In genomic region chr19:1648926-1649541, GRCh38 we compare ENCODE assay signal across 11 cellular contexts. TPM values are rescaled to one million over a fixed set of nuclear protein-coding genes. Genes with fewer than 3 reads are reported as not detected.
DNase-seq lines count a peak whose midpoint lies in the region; ATAC-seq and TF ChIP-seq lines count a peak whose summit lies in the region.
"Had no signal": no experiment of that assay in that cellular context is flagged by ENCODE, and none has a peak within 500 bp of the region (broad histone marks: within the 10 kb centered on the region; RNA-seq: fewer than 3 reads in every experiment).

No MANE protein-coding gene starts in this region.

- no peaks in the 10 kb centered on the region for H3K9me3 ChIP-seq in BLaER1 treated with 17β-estradiol and CSF1 and Interleukin-3, amounts not matched to agents 10 nM and 100 nM (replicated peaks in 1 of 11)

- peak; percentile 74 for DNase-seq in NAMALWA (ENCODE audit: low spot score)
- DNase-seq in kidney epithelial cell (ENCODE audit: low read depth), result no peak
- no peak for DNase-seq in DMS114 treated with DMSO at 0.1 percent for 48 hours (lab: John Stamatoyannopoulos, UW; ENCODE audit: unreplicated experiment)
- no peak for DNase-seq in brain microvascular endothelial cell
- DNase-seq in mesenteric fat pad (ENCODE audit: low spot score), result no peak
- DNase-seq: NCI-H446 treated with DMSO at 0.1 percent for 48 hours had no signal

- H4K20me1 ChIP-seq in BLaER1 treated with 17β-estradiol and CSF1 and Interleukin-3, amounts not matched to agents 10 nM and 100 nM, result peaks cover 23 to 76% (median 64%) of the 10 kb centered on the region in 11 experiments; a peak in 21 of 22 replicates

- no peak for ATAC-seq in GM18505 (IDR thresholded peaks at IDR 0.05; ENCODE audit: unreplicated experiment)

- no peaks in the 10 kb centered on the region for H3K27me3 ChIP-seq in BLaER1 treated with 17β-estradiol and CSF1 and Interleukin-3, amounts not matched to agents 10 nM and 100 nM
- no peaks in the 10 kb centered on the region for H3K27me3 ChIP-seq in kidney epithelial cell (ENCODE audit: control insufficient read depth, insufficient read depth, low read length)
- H3K27me3 ChIP-seq in brain microvascular endothelial cell (replicated peaks), result no peaks in the 10 kb centered on the region

- in situ Hi-C loops in GM18951 (cut with MboI; ENCODE audit: low sequenced_read_pairs, unreplicated experiment) (no loop called here), brain microvascular endothelial cell (cut with HindIII; ENCODE audit: low pct_ligation_motif_present, low sequenced_read_pairs) (no loop called here)

- H3K4me3 ChIP-seq in BLaER1 treated with 17β-estradiol and CSF1 and Interleukin-3, amounts not matched to agents 10 nM and 100 nM, result peak overlapping the region; percentile 17 to 91 (median 86); a peak in 19 of 20 replicates
- no peak overlapping the region for H3K4me3 ChIP-seq in kidney epithelial cell (ENCODE audit: low read depth, low read length)
- no peak overlapping the region for H3K4me3 ChIP-seq in brain microvascular endothelial cell (ENCODE audit: low read depth, low read length)
- H3K4me3 ChIP-seq: smooth muscle cell had no signal

- peak; percentile 5 for TF ChIP-seq CTCF in kidney epithelial cell (IDR thresholded peaks at IDR 0.05; ENCODE audit: insufficient read depth, low read length, poor library complexity, severe bottlenecking)
- no peak for TF ChIP-seq CTCF in brain microvascular endothelial cell (IDR thresholded peaks at IDR 0.05; ENCODE audit: low read depth, low read length, missing control alignments)

- peak overlapping the region; percentile 90 to 100 (median 97) for H3K4me2 ChIP-seq in BLaER1 treated with 17β-estradiol and CSF1 and Interleukin-3, amounts not matched to agents 10 nM and 100 nM
- H3K4me2 ChIP-seq: smooth muscle cell had no signal

- peak overlapping the region; percentile 90 to 99 (median 98) for H3K9ac ChIP-seq in BLaER1 treated with 17β-estradiol and CSF1 and Interleukin-3, amounts not matched to agents 10 nM and 100 nM

- H3K4me1 ChIP-seq in BLaER1 treated with 17β-estradiol and CSF1 and Interleukin-3, amounts not matched to agents 10 nM and 100 nM, result peaks cover 65 to 80% (median 76%) of the 10 kb centered on the region in 10 experiments

- TF ChIP-seq POLR2A in GM18951 (IDR thresholded peaks at IDR 0.05; ENCODE audit: extremely low read depth, insufficient read depth, insufficient read length) (peak; percentile 42), GM18505 (IDR thresholded peaks at IDR 0.05; ENCODE audit: borderline replicate concordance, extremely low read depth, insufficient read depth, insufficient read length) (no peak)

- H3K27ac ChIP-seq in BLaER1 treated with 17β-estradiol and CSF1 and Interleukin-3, amounts not matched to agents 10 nM and 100 nM, result peak overlapping the region in 10 of 11 experiments; percentile 23 to 100 (median 98); a peak in 19 of 22 replicates
- H3K27ac ChIP-seq in brain microvascular endothelial cell, result no peak overlapping the region
- H3K27ac ChIP-seq: C4-2B had no signal

- H3K36me3 ChIP-seq in BLaER1 treated with 17β-estradiol and CSF1 and Interleukin-3, amounts not matched to agents 10 nM and 100 nM, result peaks cover 1 to 52% (median 31%) of the 10 kb centered on the region in 11 experiments; a peak in 21 of 22 replicates
- H3K36me3 ChIP-seq in kidney epithelial cell (ENCODE audit: control insufficient read depth, insufficient read depth, low read length) (no peaks in the 10 kb centered on the region), brain microvascular endothelial cell (replicated peaks) (peaks cover 38% of the 10 kb centered on the region)

RNA-seq across cellular contexts. Expression of gene TCF3, which starts 3.4 kb away (rescaled TPM):
- total RNA-seq in kidney epithelial cell, result 123 and 199 TPM in 2 replicates
- 44.4 TPM for total RNA-seq in mesenteric fat pad

RNA-seq across cellular contexts. Expression of gene UQCR11, which starts 43.8 kb away (rescaled TPM):
- total RNA-seq in kidney epithelial cell, result 77.8 and 84.6 TPM in 2 replicates
- total RNA-seq in mesenteric fat pad, result 239 TPM

RNA-seq across cellular contexts. Expression of gene MBD3, which starts 56.4 kb away (rescaled TPM):
- total RNA-seq in kidney epithelial cell (118 and 130 TPM in 2 replicates), mesenteric fat pad (65.0 TPM)

Comparison
In these comparisons a context has a peak if more than half of its experiments do, and no peak if none do; other contexts are left out.
1. H3K4me3 ChIP-seq: peak in BLaER1 treated with 17β-estradiol and CSF1 and Interleukin-3, amounts not matched to agents 10 nM and 100 nM (10 of 10); none in kidney epithelial cell (single experiment) and brain microvascular endothelial cell (single experiment).